In the genomic region with DNA sequence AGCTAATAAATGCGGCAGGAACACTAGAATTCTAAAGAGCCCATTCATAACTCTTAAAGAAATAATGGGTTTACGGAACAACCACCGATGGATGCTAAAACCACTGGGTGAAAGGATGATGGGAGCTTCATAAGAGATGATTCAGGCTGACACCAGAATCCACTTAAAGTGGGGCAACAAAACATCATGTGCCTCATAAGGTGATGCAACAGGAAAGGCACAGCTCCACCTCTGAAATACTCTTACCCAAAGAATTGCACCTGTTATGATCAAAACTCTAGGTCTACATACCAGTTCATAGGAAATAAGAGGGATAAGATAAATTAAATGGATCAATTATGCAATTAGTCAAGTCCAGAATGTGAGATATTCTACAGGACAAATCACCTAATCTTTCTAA, we compare ENCODE assay signal across 23 cellular contexts.
"Had no signal": no experiment of that assay in that cellular context is flagged by ENCODE, and none has a peak within 500 bp of the region (broad histone marks: within the 10 kb centered on the region; RNA-seq: fewer than 3 reads in every experiment).

No MANE protein-coding gene starts in this region.

- H3K36me3 Mint-ChIP-seq: memory B cell; naive thymus-derived CD8-positive, alpha-beta T cell had no signal

- H3K27me3 Mint-ChIP-seq: dendritic cell treated with granulocyte-macrophage colony-stimulating factor and Interleukin-4, amounts not matched to agents 40 ng/mL and 50 ng/mL, for 4 days had no signal

- H3K27ac ChIP-seq: colonic mucosa, esophagus muscularis mucosa, foreskin keratinocyte, gastroesophageal sphincter, heart left ventricle, hepatocyte, left lung, lower lobe of right lung had no signal

- H2AFZ ChIP-seq: hepatocyte had no signal

- H3K79me2 ChIP-seq: hepatocyte had no signal

- H3K4me1 Mint-ChIP-seq: endodermal cell; memory B cell; naive thymus-derived CD8-positive, alpha-beta T cell had no signal

- H3K4me2 ChIP-seq: hepatocyte had no signal

- DNase-seq: colonic mucosa; cortex of kidney; effector CD8-positive, alpha-beta T cell; effector memory CD8-positive, alpha-beta T cell; endodermal cell; foreskin keratinocyte; heart left ventricle; left cardiac atrium; left lung; left ventricle myocardium superior; lower lobe of right lung; mesendoderm; midbrain; naive thymus-derived CD8-positive, alpha-beta T cell had no signal

- H3K9me3 ChIP-seq: colonic mucosa, esophagus muscularis mucosa, gastroesophageal sphincter, heart left ventricle, left lung, lower lobe of right lung had no signal

- H3K4me3 Mint-ChIP-seq: dendritic cell treated with granulocyte-macrophage colony-stimulating factor and Interleukin-4, amounts not matched to agents 40 ng/mL and 50 ng/mL, for 4 days; effector memory CD8-positive, alpha-beta T cell; endodermal cell; memory B cell; naive thymus-derived CD8-positive, alpha-beta T cell had no signal

- H3K4me3 ChIP-seq: colonic mucosa, esophagus muscularis mucosa, gastroesophageal sphincter, heart left ventricle, hepatocyte, left lung, lower lobe of right lung had no signal

- H3K4me1 ChIP-seq: colonic mucosa, esophagus muscularis mucosa, foreskin keratinocyte, gastroesophageal sphincter, heart left ventricle, left lung, lower lobe of right lung had no signal

- H3K27ac Mint-ChIP-seq: dendritic cell treated with granulocyte-macrophage colony-stimulating factor and Interleukin-4, amounts not matched to agents 40 ng/mL and 50 ng/mL, for 4 days; effector memory CD8-positive, alpha-beta T cell; endodermal cell; memory B cell had no signal

- H3K9me3 Mint-ChIP-seq: dendritic cell treated with granulocyte-macrophage colony-stimulating factor and Interleukin-4, amounts not matched to agents 40 ng/mL and 50 ng/mL, for 4 days; effector memory CD8-positive, alpha-beta T cell; endodermal cell; naive thymus-derived CD8-positive, alpha-beta T cell had no signal

- ATAC-seq: effector memory CD8-positive, alpha-beta T cell; foreskin keratinocyte; gastroesophageal sphincter; heart left ventricle; left cardiac atrium; left lung; left ventricle myocardium superior; lower lobe of right lung; naive thymus-derived CD8-positive, alpha-beta T cell had no signal

- H3K27me3 ChIP-seq: colonic mucosa, esophagus muscularis mucosa, gastroesophageal sphincter, hepatocyte, left lung had no signal

- FAIRE-seq: endometrium, frontal cortex, islet of Langerhans, keratinocyte had no signal

- H3K36me3 ChIP-seq: colonic mucosa, esophagus muscularis mucosa, gastroesophageal sphincter, heart left ventricle, left lung, lower lobe of right lung had no signal
